ENCODE assay signal across 1 cellular context in the genomic region with DNA sequence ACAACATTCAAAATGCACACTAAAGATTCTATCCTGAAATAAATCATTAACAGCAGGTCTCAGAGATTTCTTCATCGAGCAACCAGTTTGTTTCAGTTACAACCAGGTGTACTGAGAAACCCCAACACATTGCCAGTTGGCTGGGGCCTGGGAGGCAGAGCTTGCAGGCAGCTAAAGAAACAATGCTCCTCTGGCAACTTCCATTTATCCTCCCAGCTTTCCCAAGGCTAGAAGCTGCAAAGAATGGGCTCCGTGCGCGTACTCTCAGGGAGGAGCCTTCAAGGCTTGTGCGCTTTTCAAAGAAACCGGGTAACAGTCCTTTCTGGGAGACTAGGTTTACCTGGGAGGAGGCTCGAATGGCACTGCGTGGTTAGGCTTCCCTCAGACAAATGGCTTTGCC.
TF ChIP-seq lines count a peak whose summit lies in the region.

No MANE protein-coding gene starts in this region.

TF ChIP-seq in HepG2, 621 proteins besides CTCF, POLR2A, EP300 and RAD21 (continued from another document):
- TF ChIP-seq GLI4 (CRISPR knock-in tag; IDR thresholded peaks at IDR 0.05; ENCODE audit: borderline replicate concordance) = no peak
- TF ChIP-seq ZNF205 (CRISPR knock-in tag; IDR thresholded peaks at IDR 0.05) = no peak
- TF ChIP-seq TBP (CRISPR knock-in tag; IDR thresholded peaks at IDR 0.05) = no peak
- TF ChIP-seq, protein P1, sequence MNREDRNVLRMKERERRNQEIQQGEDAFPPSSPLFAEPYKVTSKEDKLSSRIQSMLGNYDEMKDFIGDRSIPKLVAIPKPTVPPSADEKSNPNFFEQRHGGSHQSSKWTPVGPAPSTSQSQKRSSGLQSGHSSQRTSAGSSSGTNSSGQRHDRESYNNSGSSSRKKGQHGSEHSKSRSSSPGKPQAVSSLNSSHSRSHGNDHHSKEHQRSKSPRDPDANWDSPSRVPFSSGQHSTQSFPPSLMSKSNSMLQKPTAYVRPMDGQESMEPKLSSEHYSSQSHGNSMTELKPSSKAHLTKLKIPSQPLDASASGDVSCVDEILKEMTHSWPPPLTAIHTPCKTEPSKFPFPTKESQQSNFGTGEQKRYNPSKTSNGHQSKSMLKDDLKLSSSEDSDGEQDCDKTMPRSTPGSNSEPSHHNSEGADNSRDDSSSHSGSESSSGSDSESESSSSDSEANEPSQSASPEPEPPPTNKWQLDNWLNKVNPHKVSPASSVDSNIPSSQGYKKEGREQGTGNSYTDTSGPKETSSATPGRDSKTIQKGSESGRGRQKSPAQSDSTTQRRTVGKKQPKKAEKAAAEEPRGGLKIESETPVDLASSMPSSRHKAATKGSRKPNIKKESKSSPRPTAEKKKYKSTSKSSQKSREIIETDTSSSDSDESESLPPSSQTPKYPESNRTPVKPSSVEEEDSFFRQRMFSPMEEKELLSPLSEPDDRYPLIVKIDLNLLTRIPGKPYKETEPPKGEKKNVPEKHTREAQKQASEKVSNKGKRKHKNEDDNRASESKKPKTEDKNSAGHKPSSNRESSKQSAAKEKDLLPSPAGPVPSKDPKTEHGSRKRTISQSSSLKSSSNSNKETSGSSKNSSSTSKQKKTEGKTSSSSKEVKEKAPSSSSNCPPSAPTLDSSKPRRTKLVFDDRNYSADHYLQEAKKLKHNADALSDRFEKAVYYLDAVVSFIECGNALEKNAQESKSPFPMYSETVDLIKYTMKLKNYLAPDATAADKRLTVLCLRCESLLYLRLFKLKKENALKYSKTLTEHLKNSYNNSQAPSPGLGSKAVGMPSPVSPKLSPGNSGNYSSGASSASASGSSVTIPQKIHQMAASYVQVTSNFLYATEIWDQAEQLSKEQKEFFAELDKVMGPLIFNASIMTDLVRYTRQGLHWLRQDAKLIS (CRISPR knock-in tag; IDR thresholded peaks at IDR 0.05) = no peak
- TF ChIP-seq, protein P2, sequence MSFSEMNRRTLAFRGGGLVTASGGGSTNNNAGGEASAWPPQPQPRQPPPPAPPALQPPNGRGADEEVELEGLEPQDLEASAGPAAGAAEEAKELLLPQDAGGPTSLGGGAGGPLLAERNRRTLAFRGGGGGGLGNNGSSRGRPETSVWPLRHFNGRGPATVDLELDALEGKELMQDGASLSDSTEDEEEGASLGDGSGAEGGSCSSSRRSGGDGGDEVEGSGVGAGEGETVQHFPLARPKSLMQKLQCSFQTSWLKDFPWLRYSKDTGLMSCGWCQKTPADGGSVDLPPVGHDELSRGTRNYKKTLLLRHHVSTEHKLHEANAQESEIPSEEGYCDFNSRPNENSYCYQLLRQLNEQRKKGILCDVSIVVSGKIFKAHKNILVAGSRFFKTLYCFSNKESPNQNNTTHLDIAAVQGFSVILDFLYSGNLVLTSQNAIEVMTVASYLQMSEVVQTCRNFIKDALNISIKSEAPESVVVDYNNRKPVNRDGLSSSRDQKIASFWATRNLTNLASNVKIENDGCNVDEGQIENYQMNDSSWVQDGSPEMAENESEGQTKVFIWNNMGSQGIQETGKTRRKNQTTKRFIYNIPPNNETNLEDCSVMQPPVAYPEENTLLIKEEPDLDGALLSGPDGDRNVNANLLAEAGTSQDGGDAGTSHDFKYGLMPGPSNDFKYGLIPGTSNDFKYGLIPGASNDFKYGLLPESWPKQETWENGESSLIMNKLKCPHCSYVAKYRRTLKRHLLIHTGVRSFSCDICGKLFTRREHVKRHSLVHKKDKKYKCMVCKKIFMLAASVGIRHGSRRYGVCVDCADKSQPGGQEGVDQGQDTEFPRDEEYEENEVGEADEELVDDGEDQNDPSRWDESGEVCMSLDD (CRISPR knock-in tag; IDR thresholded peaks at IDR 0.05; ENCODE audit: borderline replicate concordance) = no peak
- no peak for TF ChIP-seq CHCHD3 (CRISPR knock-in tag; IDR thresholded peaks at IDR 0.05)
